8 cellular contexts compared by ENCODE assay signal in the genomic region with DNA sequence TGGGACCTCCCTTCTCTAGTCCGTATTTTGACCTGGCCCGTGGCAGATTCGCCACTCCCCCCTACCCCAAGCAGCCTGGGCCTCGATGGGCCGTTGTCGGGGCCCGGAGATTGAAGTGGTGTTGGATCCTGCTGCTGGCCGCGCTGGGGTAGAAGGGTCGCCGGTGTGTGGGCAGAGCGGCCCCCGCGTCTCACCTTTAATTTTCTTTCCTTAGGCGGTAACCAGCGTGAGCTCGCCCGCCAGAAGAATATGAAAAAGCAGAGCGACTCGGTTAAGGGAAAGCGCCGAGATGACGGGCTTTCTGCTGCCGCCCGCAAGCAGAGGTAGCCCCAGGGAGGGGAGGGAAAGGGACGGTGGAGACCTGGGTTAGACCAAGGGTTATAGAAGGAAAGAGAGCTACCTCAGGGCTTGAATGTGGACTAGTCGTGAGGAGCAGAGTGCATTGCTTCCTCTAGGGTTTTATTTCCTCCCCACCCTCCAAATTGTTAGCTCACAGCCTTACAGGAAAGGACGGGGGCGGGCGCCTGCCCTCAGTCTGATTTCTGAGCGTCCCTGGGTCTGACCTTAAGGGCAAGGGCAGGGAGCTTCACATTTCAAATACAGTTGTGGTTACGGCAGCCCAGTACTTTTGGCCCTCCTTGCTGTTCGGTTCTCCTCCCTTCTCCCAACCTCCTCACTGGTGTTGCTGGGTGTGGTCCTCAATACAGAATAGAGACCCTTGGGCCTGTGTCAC. TPM values are rescaled to one million over a fixed set of nuclear protein-coding genes. Genes with fewer than 3 reads are reported as not detected.
DNase-seq lines count a peak whose midpoint lies in the region; ATAC-seq and TF ChIP-seq lines count a peak whose summit lies in the region.

No MANE protein-coding gene starts in this region.

- no peak for ATAC-seq in activated CD4-positive, alpha-beta T cell treated with anti-CD3 and anti-CD28 coated beads for 36 hours
- ATAC-seq in HG02610 (IDR thresholded peaks at IDR 0.05; ENCODE audit: unreplicated experiment), result no peak
- no peak for ATAC-seq in GM18868 (IDR thresholded peaks at IDR 0.05; ENCODE audit: unreplicated experiment)

- peak overlapping the region; percentile 72 for H3K4me2 ChIP-seq in mesenchymal stem cell (ENCODE audit: low read length, poor library complexity, severe bottlenecking)

- no peaks in the 10 kb centered on the region for H3K27me3 Mint-ChIP-seq in activated CD4-positive, alpha-beta T cell treated with anti-CD3 and anti-CD28 coated beads for 36 hours
- H3K27me3 Mint-ChIP-seq in T-helper 1 cell treated with Interleukin-12 subunit alpha and Interleukin-12 subunit beta and Interleukin-4 antibody, amounts not matched to agents 30 μg/mL and 1 μg/mL, for 36 hours (ENCODE audit: low read depth), result no peaks in the 10 kb centered on the region

- POLR2A ChIA-PET in activated CD4-positive, alpha-beta T cell treated with anti-CD3 and anti-CD28 coated beads for 36 hours (lab: Charles Lee), result interaction anchor here (0.6 to 1.8 kb wide), 3 partner anchors 11 to 32 kb away, joined by 3 to 8 read pairs (median 3); partner anchors contain the start of genes ELL3 and MFAP1

- peak overlapping the region; percentile 97 for H3K27ac Mint-ChIP-seq in activated CD4-positive, alpha-beta T cell treated with anti-CD3 and anti-CD28 coated beads for 36 hours
- peak overlapping the region; percentile 90 for H3K27ac Mint-ChIP-seq in T-helper 1 cell treated with Interleukin-12 subunit alpha and Interleukin-12 subunit beta and Interleukin-4 antibody, amounts not matched to agents 30 μg/mL and 1 μg/mL, for 36 hours

- peaks cover 30 to 46% of the 10 kb centered on the region in 2 experiments for H3K36me3 ChIP-seq in mesenchymal stem cell (ENCODE audit: control insufficient read depth in 1 of 2, insufficient read depth in 2 of 2, low read depth in 1 of 2, low read length in 2 of 2)
- peaks cover 0 to 15% (median 6%) of the 10 kb centered on the region in 4 donors for H3K36me3 ChIP-seq in transverse colon

- H2BK120ac ChIP-seq in mesenchymal stem cell (ENCODE audit: low read depth, low read length), result peak overlapping the region; percentile 97

- peak overlapping the region; percentile 18 for H2BK15ac ChIP-seq in mesenchymal stem cell (ENCODE audit: low read depth, poor library complexity, severe bottlenecking)

- H3K4me1 ChIP-seq in mesenchymal stem cell (ENCODE audit: control insufficient read depth, insufficient read depth, low read depth, low read length) (peaks cover 25% of the 10 kb centered on the region), transverse colon (peaks cover 31 to 53% (median 40%) of the 10 kb centered on the region in 4 donors)

- H3K18ac ChIP-seq in mesenchymal stem cell (ENCODE audit: low read depth in 1 of 2, low read length in 2 of 2), result peak overlapping the region; percentile 99

- H3K4ac ChIP-seq in mesenchymal stem cell (ENCODE audit: low read depth in 1 of 2, low read length in 2 of 2), result peak overlapping the region; percentile 96 to 98

- TF ChIP-seq POLR2A in transverse colon (IDR thresholded peaks at IDR 0.05), result peak; percentile 61

- TF ChIP-seq CTCF in dorsolateral prefrontal cortex (IDR thresholded peaks at IDR 0.05 in 54 of 56, conservative IDR thresholded peaks at IDR 0.05 in 2 of 56; ENCODE audit: low read depth in 1 of 56, partially characterized antibody in 56 of 56), result no peak
- peak in 2 of 5 experiments; percentile 29 to 59 for TF ChIP-seq CTCF in transverse colon (IDR thresholded peaks at IDR 0.05)

- peaks cover 37% of the 10 kb centered on the region for H3K4me1 Mint-ChIP-seq in activated CD4-positive, alpha-beta T cell treated with anti-CD3 and anti-CD28 coated beads for 36 hours
- H3K4me1 Mint-ChIP-seq in T-helper 1 cell treated with Interleukin-12 subunit alpha and Interleukin-12 subunit beta and Interleukin-4 antibody, amounts not matched to agents 30 μg/mL and 1 μg/mL, for 36 hours (ENCODE audit: low read depth), result peaks cover 28% of the 10 kb centered on the region

- in situ Hi-C loops in transverse colon (cut with MboI; ENCODE audit: low pct_ligation_motif_present in 1 of 4, low pct_unique_long_range_greater_than_20kb in 1 of 4, low sequenced_read_pairs in 3 of 4), result loop anchor here in 1 of 4 donors (25.0 kb wide), 1 partner anchor 306 kb away; the partner anchor contains the start of gene TP53BP1

- H4K91ac ChIP-seq in mesenchymal stem cell (ENCODE audit: low read length), result peak overlapping the region; percentile 95

- H4K8ac ChIP-seq in mesenchymal stem cell (ENCODE audit: low read length), result peak overlapping the region; percentile 90

- no peak for TF ChIP-seq EP300 in transverse colon (IDR thresholded peaks at IDR 0.05; ENCODE audit: low read depth)

- no peaks in the 10 kb centered on the region for H3K9me3 Mint-ChIP-seq in activated CD4-positive, alpha-beta T cell treated with anti-CD3 and anti-CD28 coated beads for 36 hours (ENCODE audit: low read depth)
- H3K9me3 Mint-ChIP-seq in T-helper 1 cell treated with Interleukin-12 subunit alpha and Interleukin-12 subunit beta and Interleukin-4 antibody, amounts not matched to agents 30 μg/mL and 1 μg/mL, for 36 hours, result no peaks in the 10 kb centered on the region

- intact Hi-C loops in activated CD4-positive, alpha-beta T cell treated with anti-CD3 and anti-CD28 coated beads for 36 hours (cut with DNase I, micrococcal nuclease), result loop anchor here (1.0 to 5.0 kb wide), 10 partner anchors 7 to 634 kb away; partner anchors contain the start of genes HYPK (in 2 of the 2), MFAP1 (in 2 of the 2), PDIA3 (in 2 of the 2) and SERINC4 (in 2 of the 2)
- intact Hi-C loops in dorsolateral prefrontal cortex (cut with DNase I), result loop anchor here in 1 of 2 donors (5.0 kb wide), 2 partner anchors 34 to 46 kb away; partner anchors contain the start of genes PDIA3 and WDR76
- intact Hi-C loops in transverse colon (cut with DNase I; ENCODE audit: low total_unique reads), result no loop called here

- H3K36me3 Mint-ChIP-seq in activated CD4-positive, alpha-beta T cell treated with anti-CD3 and anti-CD28 coated beads for 36 hours (ENCODE audit: low read depth), result peaks cover 49% of the 10 kb centered on the region
- H3K36me3 Mint-ChIP-seq in T-helper 1 cell treated with Interleukin-12 subunit alpha and Interleukin-12 subunit beta and Interleukin-4 antibody, amounts not matched to agents 30 μg/mL and 1 μg/mL, for 36 hours (ENCODE audit: low read depth), result peaks cover 37% of the 10 kb centered on the region

- H3K9ac ChIP-seq in mesenchymal stem cell (ENCODE audit: low read length), result peak overlapping the region; percentile 100

- peak; percentile 62 for DNase-seq in activated CD4-positive, alpha-beta T cell treated with anti-CD3 and anti-CD28 coated beads for 36 hours
- no peak for DNase-seq in activated CD4-positive, alpha-beta T cell treated with anti-CD3 and anti-CD28 coated beads, Interleukin-2, amount 50 U/mL, for 1 hour
- peak in 1 of 10 donors; percentile 13 for DNase-seq in dorsolateral prefrontal cortex
- peak; percentile 45 for DNase-seq in mesenchymal stem cell
- peak; percentile 62 for DNase-seq in transverse colon

- H2AK5ac ChIP-seq in mesenchymal stem cell (ENCODE audit: low read length, severe bottlenecking), result peak overlapping the region; percentile 67

- peak overlapping the region in 1 of 2 experiments; percentile 60 for H2BK12ac ChIP-seq in mesenchymal stem cell (ENCODE audit: low read length in 2 of 2)

- peaks cover 8% of the 10 kb centered on the region for H3K79me1 ChIP-seq in mesenchymal stem cell (replicated peaks; ENCODE audit: low read length, poor library complexity, severe bottlenecking)

- H3K27ac ChIP-seq in dorsolateral prefrontal cortex (peak overlapping the region in 58 of 59 donors; percentile 63 to 98 (median 92)), mesenchymal stem cell (ENCODE audit: low read length, poor library complexity, severe bottlenecking) (peak overlapping the region; percentile 92), transverse colon (peak overlapping the region; percentile 90 to 99 (median 97))

- H2BK5ac ChIP-seq in mesenchymal stem cell (ENCODE audit: low read depth, low read length, poor library complexity, severe bottlenecking), result peak overlapping the region; percentile 75

- CTCF ChIA-PET in activated CD4-positive, alpha-beta T cell treated with anti-CD3 and anti-CD28 coated beads for 36 hours (lab: Charles Lee), result interaction anchor here (0.6 to 1.5 kb wide), 5 partner anchors 15 to 32 kb away, joined by 3 to 5 read pairs (median 4); partner anchors contain the start of gene MFAP1

- H3K4me3 ChIP-seq in dorsolateral prefrontal cortex (peak overlapping the region; percentile 63 to 100 (median 95)), mesenchymal stem cell (ENCODE audit: insufficient read depth in 1 of 2, low read depth in 1 of 2, low read length in 2 of 2) (peak overlapping the region; percentile 84 to 96), transverse colon (peak overlapping the region; percentile 74 to 94 (median 86))

- WGBS in mesenchymal stem cell, result 4% methylated on average over 30 of the region's 33 CpGs
- 0 to 2% methylated on average over 3 to 33 of the region's 33 CpGs for WGBS in transverse colon (ENCODE audit: low coverage in 1 of 2), 2 donors

- peak overlapping the region in 1 of 2 experiments; percentile 54 for H3K23ac ChIP-seq in mesenchymal stem cell (ENCODE audit: low read length in 2 of 2)

- peak overlapping the region; percentile 97 for H3K4me3 Mint-ChIP-seq in activated CD4-positive, alpha-beta T cell treated with anti-CD3 and anti-CD28 coated beads for 36 hours
- peak overlapping the region; percentile 88 for H3K4me3 Mint-ChIP-seq in T-helper 1 cell treated with Interleukin-12 subunit alpha and Interleukin-12 subunit beta and Interleukin-4 antibody, amounts not matched to agents 30 μg/mL and 1 μg/mL, for 36 hours

- peak overlapping the region; percentile 44 to 98 for H3K14ac ChIP-seq in mesenchymal stem cell (ENCODE audit: low read length in 2 of 2)

- H3K27me3 ChIP-seq in dorsolateral prefrontal cortex (no peaks in the 10 kb centered on the region), mesenchymal stem cell (ENCODE audit: control insufficient read depth in 1 of 2, insufficient read depth in 1 of 2, low read length in 2 of 2) (no peaks in the 10 kb centered on the region), transverse colon (no peaks in the 10 kb centered on the region)

- H3K9me3 ChIP-seq in mesenchymal stem cell (ENCODE audit: control insufficient read depth, low read length), result no peaks in the 10 kb centered on the region
- H3K9me3 ChIP-seq in transverse colon, result no peaks in the 10 kb centered on the region

- no peak overlapping the region for H2AFZ ChIP-seq in mesenchymal stem cell (ENCODE audit: low read depth, low read length)

RNA-seq across cellular contexts. Expression of gene SERF2, which starts 0.8 kb away (rescaled TPM):
- total RNA-seq in activated CD4-positive, alpha-beta T cell treated with anti-CD3 and anti-CD28 coated beads for 36 hours, result 100 to 1,000 TPM; 710 to 718 TPM
- total RNA-seq in dorsolateral prefrontal cortex (100 to 1,000 TPM; 187 to 396 (median 280) TPM), transverse colon (1,000 to 10,000 TPM in 1 of 4 donors, 100 to 1,000 TPM in 3; 663 to 1,001 (median 825) TPM)
- polyA plus RNA-seq in mesenchymal stem cell (2013, experiment 1 of 2), result 2,625 TPM
- 2,565 TPM for polyA plus RNA-seq in mesenchymal stem cell (2013, experiment 2 of 2)

RNA-seq across cellular contexts. Expression of gene SERINC4, which starts 7.1 kb away (rescaled TPM):
- total RNA-seq in activated CD4-positive, alpha-beta T cell treated with anti-CD3 and anti-CD28 coated beads for 36 hours, result under 1 TPM; 0.42 to 0.46 TPM
- total RNA-seq in dorsolateral prefrontal cortex (1 to 10 TPM in 18 of 120 experiments, under 1 TPM in 89, not detected in 13; 0.16 to 2.1 (median 0.63) TPM), transverse colon (not detected)
- not detected for polyA plus RNA-seq in mesenchymal stem cell (2013, experiment 1 of 2)
- polyA plus RNA-seq in mesenchymal stem cell (2013, experiment 2 of 2), result not detected

RNA-seq across cellular contexts. Expression of gene HYPK, which starts 7.5 kb away (rescaled TPM):
- total RNA-seq in activated CD4-positive, alpha-beta T cell treated with anti-CD3 and anti-CD28 coated beads for 36 hours, result 10 to 100 TPM; 14.0 to 16.4 TPM
- total RNA-seq in dorsolateral prefrontal cortex (10 to 100 TPM in 116 of 120 experiments, 1 to 10 TPM in 4; 6.8 to 38.8 (median 17.4) TPM), transverse colon (10 to 100 TPM; 10.6 to 41.1 (median 27.5) TPM)
- polyA plus RNA-seq in mesenchymal stem cell (2013, experiment 1 of 2), result 135 TPM
- 134 TPM for polyA plus RNA-seq in mesenchymal stem cell (2013, experiment 2 of 2)

RNA-seq across cellular contexts. Expression of gene ELL3, which starts 16.2 kb away (rescaled TPM):
- total RNA-seq in activated CD4-positive, alpha-beta T cell treated with anti-CD3 and anti-CD28 coated beads for 36 hours, result 1 to 10 TPM; 3.6 TPM
- total RNA-seq in dorsolateral prefrontal cortex, result 1 to 10 TPM in 111 of 120 experiments, under 1 TPM in 7, not detected in 2; 0.37 to 6.0 (median 2.3) TPM
- polyA plus RNA-seq in mesenchymal stem cell (2013, experiment 1 of 2), result 1.5 TPM
- 1.5 TPM for polyA plus RNA-seq in mesenchymal stem cell (2013, experiment 2 of 2)
- 10 to 100 TPM in 3 of 4 donors, 1 to 10 TPM in 1; 4.4 to 59.4 (median 32.6) TPM for total RNA-seq in transverse colon

RNA-seq across cellular contexts. Expression of gene MFAP1, which starts 31.6 kb away (rescaled TPM):
- total RNA-seq in activated CD4-positive, alpha-beta T cell treated with anti-CD3 and anti-CD28 coated beads for 36 hours, result 10 to 100 TPM; 51.3 to 56.2 TPM
- total RNA-seq in dorsolateral prefrontal cortex (10 to 100 TPM; 15.9 to 30.4 (median 23.4) TPM), transverse colon (10 to 100 TPM in 3 of 4 donors, 1 to 10 TPM in 1; 9.8 to 32.9 (median 16.3) TPM)
- 27.8 TPM for polyA plus RNA-seq in mesenchymal stem cell (2013, experiment 1 of 2)
- polyA plus RNA-seq in mesenchymal stem cell (2013, experiment 2 of 2), result 28.4 TPM
